ENCODE assay signal across 3 cellular contexts in genomic region chrX:134870419-134870818, GRCh38.
"Had no signal": no experiment of that assay in that cellular context is flagged by ENCODE, and none has a peak within 500 bp of the region (broad histone marks: within the 10 kb centered on the region; RNA-seq: fewer than 3 reads in every experiment).

No MANE protein-coding gene starts in this region.

- H3K4me3 ChIP-seq: GM12878 had no signal

- ATAC-seq: GM12878 had no signal

- DNase-seq: GDM1, GF-D8 had no signal
